ENCODE assay signal across 25 cellular contexts in genomic region chr20:41121399-41121798, GRCh38. TPM values are rescaled to one million over a fixed set of nuclear protein-coding genes. Genes with fewer than 3 reads are reported as not detected.
DNase-seq lines count a peak whose midpoint lies in the region; ATAC-seq and TF ChIP-seq lines count a peak whose summit lies in the region.
"Had no signal": no experiment of that assay in that cellular context is flagged by ENCODE, and none has a peak within 500 bp of the region (broad histone marks: within the 10 kb centered on the region; RNA-seq: fewer than 3 reads in every experiment).

No MANE protein-coding gene starts in this region.

- no peak overlapping the region for H3K4me3 Mint-ChIP-seq in activated naive CD4-positive, alpha-beta T cell treated with anti-CD3 and anti-CD28 coated beads, Interleukin-2, amount 50 U/mL, for 24 hours
- no peak overlapping the region for H3K4me3 Mint-ChIP-seq in activated CD8-positive, alpha-beta T cell treated with anti-CD3 and anti-CD28 coated beads, Interleukin-2, amount 10 ng/mL, durations not matched to agents 7 days and 5 days
- H3K4me3 Mint-ChIP-seq: neural progenitor cell; stimulated activated memory B cell treated with anti-CD40 and anti-IgM and Interleukin-4, amounts not matched to agents 10 μg/mL and 1 μg/mL and 100 μg/mL, for 72 hours had no signal

- H3K27ac ChIP-seq in dorsolateral prefrontal cortex, result peak overlapping the region in 58 of 59 donors; percentile 14 to 98 (median 92)
- H3K27ac ChIP-seq: BLaER1 treated with 17β-estradiol and CSF1 and Interleukin-3, amounts not matched to agents 10 nM and 100 nM; coronary artery; esophagus squamous epithelium; neural progenitor cell; parathyroid adenoma; upper lobe of right lung had no signal

- intact Hi-C loops in dorsolateral prefrontal cortex (cut with DNase I), result no loop called here

- peak overlapping the region; percentile 46 for H3K27ac Mint-ChIP-seq in activated naive CD4-positive, alpha-beta T cell treated with anti-CD3 and anti-CD28 coated beads, Interleukin-2, amount 50 U/mL, for 24 hours
- H3K27ac Mint-ChIP-seq in activated CD8-positive, alpha-beta T cell treated with anti-CD3 and anti-CD28 coated beads, Interleukin-2, amount 10 ng/mL, durations not matched to agents 7 days and 5 days, result peak overlapping the region; percentile 27
- H3K27ac Mint-ChIP-seq: neural progenitor cell; stimulated activated memory B cell treated with anti-CD40 and anti-IgM and Interleukin-4, amounts not matched to agents 10 μg/mL and 1 μg/mL and 100 μg/mL, for 72 hours had no signal

- no peak for TF ChIP-seq CTCF in dorsolateral prefrontal cortex (IDR thresholded peaks at IDR 0.05 in 54 of 56, conservative IDR thresholded peaks at IDR 0.05 in 2 of 56; ENCODE audit: low read depth in 1 of 56, partially characterized antibody in 56 of 56)

- no peaks in the 10 kb centered on the region for H3K27me3 ChIP-seq in dorsolateral prefrontal cortex
- H3K27me3 ChIP-seq: BLaER1 treated with 17β-estradiol and CSF1 and Interleukin-3, amounts not matched to agents 10 nM and 100 nM; esophagus squamous epithelium; neural progenitor cell; upper lobe of right lung had no signal

- no peak overlapping the region for H3K4me3 ChIP-seq in dorsolateral prefrontal cortex
- H3K4me3 ChIP-seq: BLaER1 treated with 17β-estradiol and CSF1 and Interleukin-3, amounts not matched to agents 10 nM and 100 nM; coronary artery; esophagus squamous epithelium; K562; neural progenitor cell; smooth muscle cell; upper lobe of right lung had no signal

- CTCF ChIA-PET in activated CD8-positive, alpha-beta T cell treated with anti-CD3 and anti-CD28 coated beads, Interleukin-2, amount 10 ng/mL, durations not matched to agents 7 days and 5 days (lab: Charles Lee), result interaction anchor here (1.0 to 3.9 kb wide), 7 partner anchors 10 to 218 kb away, joined by 3 to 33 read pairs (median 6); no protein-coding TSS in a partner anchor

- H3K36me3 Mint-ChIP-seq in activated naive CD4-positive, alpha-beta T cell treated with anti-CD3 and anti-CD28 coated beads, Interleukin-2, amount 50 U/mL, for 24 hours, result peaks cover 22% of the 10 kb centered on the region
- peaks cover 77% of the 10 kb centered on the region for H3K36me3 Mint-ChIP-seq in activated CD8-positive, alpha-beta T cell treated with anti-CD3 and anti-CD28 coated beads, Interleukin-2, amount 10 ng/mL, durations not matched to agents 7 days and 5 days (ENCODE audit: low read depth)

- H3K4me1 Mint-ChIP-seq in activated naive CD4-positive, alpha-beta T cell treated with anti-CD3 and anti-CD28 coated beads, Interleukin-2, amount 50 U/mL, for 24 hours, result no peaks in the 10 kb centered on the region
- H3K4me1 Mint-ChIP-seq in activated CD8-positive, alpha-beta T cell treated with anti-CD3 and anti-CD28 coated beads, Interleukin-2, amount 10 ng/mL, durations not matched to agents 7 days and 5 days (ENCODE audit: low read depth), result peaks cover 16% of the 10 kb centered on the region
- H3K4me1 Mint-ChIP-seq: neural progenitor cell; stimulated activated memory B cell treated with anti-CD40 and anti-IgM and Interleukin-4, amounts not matched to agents 10 μg/mL and 1 μg/mL and 100 μg/mL, for 72 hours had no signal

- no peak for ATAC-seq in activated CD8-positive, alpha-beta T cell treated with anti-CD3 and anti-CD28 coated beads, Interleukin-2, amount 10 ng/mL, durations not matched to agents 7 days and 5 days
- ATAC-seq: K562; left cardiac atrium; Panc1; stimulated activated memory B cell treated with anti-CD40 and anti-IgM and Interleukin-4, amounts not matched to agents 10 μg/mL and 1 μg/mL and 100 μg/mL, for 72 hours; upper lobe of right lung had no signal

- no peaks in the 10 kb centered on the region for H3K27me3 Mint-ChIP-seq in activated naive CD4-positive, alpha-beta T cell treated with anti-CD3 and anti-CD28 coated beads, Interleukin-2, amount 50 U/mL, for 24 hours
- H3K27me3 Mint-ChIP-seq in activated CD8-positive, alpha-beta T cell treated with anti-CD3 and anti-CD28 coated beads, Interleukin-2, amount 10 ng/mL, durations not matched to agents 7 days and 5 days (ENCODE audit: low read depth), result no peaks in the 10 kb centered on the region
- H3K27me3 Mint-ChIP-seq: stimulated activated memory B cell treated with anti-CD40 and anti-IgM and Interleukin-4, amounts not matched to agents 10 μg/mL and 1 μg/mL and 100 μg/mL, for 72 hours had no signal

- H3K9me3 Mint-ChIP-seq in activated naive CD4-positive, alpha-beta T cell treated with anti-CD3 and anti-CD28 coated beads, Interleukin-2, amount 50 U/mL, for 24 hours, result no peaks in the 10 kb centered on the region
- H3K9me3 Mint-ChIP-seq in activated CD8-positive, alpha-beta T cell treated with anti-CD3 and anti-CD28 coated beads, Interleukin-2, amount 10 ng/mL, durations not matched to agents 7 days and 5 days (ENCODE audit: insufficient read depth), result no peaks in the 10 kb centered on the region
- H3K9me3 Mint-ChIP-seq: neural progenitor cell; stimulated activated memory B cell treated with anti-CD40 and anti-IgM and Interleukin-4, amounts not matched to agents 10 μg/mL and 1 μg/mL and 100 μg/mL, for 72 hours had no signal

- DNase-seq in activated naive CD4-positive, alpha-beta T cell treated with anti-CD3 and anti-CD28 coated beads, Interleukin-2, amount 50 U/mL, for 16 hours, result no peak
- DNase-seq in activated CD8-positive, alpha-beta T cell treated with anti-CD3 and anti-CD28 coated beads, Interleukin-2, amount 10 ng/mL, durations not matched to agents 7 days and 5 days, result no peak
- DNase-seq in dorsolateral prefrontal cortex (no peak), MV-4-11 (lab: John Stamatoyannopoulos, UW) (no peak), hippocampal formation (lab: John Stamatoyannopoulos, UW) (no peak)
- DNase-seq in stimulated activated CD8-positive, alpha-beta memory T cell treated with anti-CD3 and anti-CD28 coated beads, Interleukin-4, amount 100 ng/mL, for 48 hours, result no peak
- DNase-seq: activated CD4-positive, CD25-positive, alpha-beta regulatory T cell; anterior cingulate cortex; esophagus squamous epithelium; foreskin melanocyte; left cardiac atrium; mammary epithelial cell; NCI-H2029 treated with DMSO at 0.1 percent for 48 hours; NCI-H2227 treated with DMSO at 0.1 percent for 48 hours; SHP77 treated with DMSO at 0.1 percent for 48 hours; upper lobe of right lung had no signal

- POLR2A ChIA-PET in activated CD8-positive, alpha-beta T cell treated with anti-CD3 and anti-CD28 coated beads, Interleukin-2, amount 10 ng/mL, durations not matched to agents 7 days and 5 days (lab: Charles Lee), result interaction anchor here (1.0 kb wide), 1 partner anchor 15 kb away, joined by 3 read pairs; no protein-coding TSS in a partner anchor

RNA-seq across cellular contexts. Expression of gene PLCG1, which starts 15.9 kb away (rescaled TPM):
- total RNA-seq in activated CD8-positive, alpha-beta T cell treated with anti-CD3 and anti-CD28 coated beads, Interleukin-2, amount 10 ng/mL, durations not matched to agents 7 days and 5 days, result 100 to 1,000 TPM; 395 to 406 TPM
- total RNA-seq in dorsolateral prefrontal cortex, result 100 to 1,000 TPM; 110 to 346 (median 179) TPM
